ENCODE assay signal across 29 cellular contexts in the genomic region with DNA sequence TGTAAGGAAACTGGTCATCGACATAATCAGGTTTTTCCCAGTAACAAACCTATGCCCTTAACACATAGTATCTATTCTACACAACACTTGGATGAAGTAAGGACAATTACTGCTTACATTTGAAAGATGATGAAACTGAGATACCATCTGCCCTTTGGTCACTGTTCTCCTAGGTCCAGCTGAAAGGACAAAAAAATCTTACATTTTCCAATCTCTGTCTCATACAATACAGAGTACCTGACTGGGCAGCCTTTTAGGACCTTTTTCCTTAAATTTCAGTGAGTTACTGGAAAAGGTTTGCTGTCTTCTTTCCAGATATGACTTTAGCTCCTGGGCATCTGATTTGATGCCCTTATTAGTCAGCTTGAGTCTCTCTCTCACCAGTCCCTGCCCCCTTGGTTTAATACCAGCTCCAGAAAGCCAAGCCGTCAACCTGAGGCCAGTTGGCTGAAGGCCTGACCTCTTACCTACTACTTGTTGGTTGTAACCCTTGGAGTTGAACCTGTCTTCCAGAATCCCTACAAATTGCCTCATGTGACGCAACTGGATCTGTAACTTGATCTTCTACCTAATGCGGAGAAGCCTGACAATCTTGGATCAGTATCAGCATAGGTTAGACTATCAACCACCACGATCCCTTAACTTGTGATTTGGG.
"Had no signal": no experiment of that assay in that cellular context is flagged by ENCODE, and none has a peak within 500 bp of the region (broad histone marks: within the 10 kb centered on the region; RNA-seq: fewer than 3 reads in every experiment).

No MANE protein-coding gene starts in this region.

- H3K36me3 ChIP-seq: colonic mucosa, esophagus squamous epithelium, gastrocnemius medialis, left ventricle myocardium inferior, lower lobe of right lung, ovary, suprapubic skin, transverse colon, upper lobe of right lung, uterus had no signal

- H3K4me1 ChIP-seq: colonic mucosa, esophagus squamous epithelium, left ventricle myocardium inferior, lower lobe of right lung, suprapubic skin, transverse colon, upper lobe of right lung, uterus had no signal

- H3K27me3 ChIP-seq: colonic mucosa, esophagus squamous epithelium, gastrocnemius medialis, ovary, suprapubic skin, transverse colon, upper lobe of right lung, uterus had no signal

- H3K27ac ChIP-seq: colonic mucosa, epithelial cell of prostate, esophagus squamous epithelium, gastrocnemius medialis, left ventricle myocardium inferior, lower lobe of right lung, ovary, psoas muscle, suprapubic skin, transverse colon, upper lobe of right lung, uterus had no signal

- H3K4me2 ChIP-seq: smooth muscle cell had no signal

- DNase-seq: colonic mucosa; effector CD8-positive, alpha-beta T cell; endodermal cell; esophagus squamous epithelium; foreskin fibroblast; gastrocnemius medialis; head of caudate nucleus; left cardiac atrium; left ventricle myocardium inferior; lower lobe of right lung; naive thymus-derived CD8-positive, alpha-beta T cell; nephron progenitor cell; occipital lobe; ovary; posterior cingulate gyrus; psoas muscle; stimulated activated CD4-positive, alpha-beta T cell treated with anti-CD3 and anti-CD28 coated beads, Interleukin-12 subunit alpha, Interleukin-12 subunit beta, amount 100 ng/mL, for 4 hours; stimulated activated CD4-positive, alpha-beta T cell treated with anti-CD3 and anti-CD28 coated beads, Interleukin-1b, Interleukin-23, amount 100 ng/mL, for 48 hours; stimulated activated CD4-positive, alpha-beta T cell treated with anti-CD3 and anti-CD28 coated beads, Interleukin-4, amount 100 ng/mL, for 1 hour; stimulated activated CD8-positive, alpha-beta memory T cell treated with anti-CD3 and anti-CD28 coated beads, Interleukin-4, amount 100 ng/mL, for 48 hours; stimulated activated naive CD4-positive, alpha-beta T cell; stimulated activated naive CD8-positive, alpha-beta T cell treated with anti-CD3 and anti-CD28 coated beads, Interleukin-15, amount 100 ng/mL, for 72 hours; transverse colon; upper lobe of right lung; uterus had no signal

- ATAC-seq: gastrocnemius medialis; left cardiac atrium; lower lobe of right lung; naive thymus-derived CD8-positive, alpha-beta T cell; sciatic nerve; stimulated activated naive CD8-positive, alpha-beta T cell treated with anti-CD3 and anti-CD28 coated beads, Interleukin-15, amount 100 ng/mL, for 72 hours; upper lobe of right lung had no signal

- H3K4me3 ChIP-seq: colonic mucosa, esophagus squamous epithelium, gastrocnemius medialis, left ventricle myocardium inferior, lower lobe of right lung, ovary, psoas muscle, smooth muscle cell, suprapubic skin, transverse colon, upper lobe of right lung, uterus had no signal

- H3K9me3 ChIP-seq: colonic mucosa, esophagus squamous epithelium, gastrocnemius medialis, left ventricle myocardium inferior, lower lobe of right lung, ovary, psoas muscle, suprapubic skin, transverse colon, upper lobe of right lung, uterus had no signal
